In the genomic region with DNA sequence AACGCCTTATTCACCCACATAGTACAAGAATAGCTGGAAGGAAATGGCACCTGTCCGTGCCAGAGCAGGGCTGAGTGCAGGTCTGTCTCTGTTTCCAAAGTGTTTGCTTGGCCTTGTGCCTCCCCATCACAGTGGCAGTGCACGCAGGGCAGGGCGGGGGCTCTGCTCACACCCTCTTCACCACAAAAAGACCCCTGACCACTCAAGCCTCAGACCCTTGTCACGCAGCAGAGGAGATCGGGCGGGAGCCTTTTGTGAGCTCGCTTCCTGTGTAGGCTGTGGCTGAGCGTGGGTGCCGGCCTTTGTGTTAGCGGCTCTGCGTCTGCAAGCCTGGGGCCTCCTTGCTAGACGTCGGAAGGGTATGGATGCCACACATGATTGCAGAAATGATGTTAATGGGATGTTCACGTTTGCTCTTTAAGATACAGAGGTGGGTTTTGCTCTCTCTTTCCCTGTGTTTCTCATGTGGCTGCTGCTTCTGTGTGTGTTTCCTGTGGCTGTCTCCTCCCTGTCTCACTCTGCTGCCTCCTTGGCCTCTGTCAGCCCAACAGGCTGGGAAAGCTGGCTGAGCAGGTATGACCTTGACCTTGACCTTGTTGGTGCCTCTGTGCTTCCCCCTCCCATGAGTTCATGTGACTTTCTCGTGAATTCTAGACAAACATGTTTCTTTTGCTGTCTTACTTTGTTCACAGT, we compare ENCODE assay signal across 9 cellular contexts. TPM values are rescaled to one million over a fixed set of nuclear protein-coding genes. Genes with fewer than 3 reads are reported as not detected.
DNase-seq lines count a peak whose midpoint lies in the region; ATAC-seq lines count a peak whose summit lies in the region.
"Had no signal": no experiment of that assay in that cellular context is flagged by ENCODE, and none has a peak within 500 bp of the region (broad histone marks: within the 10 kb centered on the region; RNA-seq: fewer than 3 reads in every experiment).

No MANE protein-coding gene starts in this region.

- peak; percentile 67 for DNase-seq in activated T-cell treated with anti-CD3 and anti-CD28 coated beads, Interleukin-2, amount 50 U/mL, for 1 hour
- DNase-seq in left lobe of liver (ENCODE audit: low spot score) (peak; percentile 38), MV-4-11 (lab: John Stamatoyannopoulos, UW) (no peak), NCI-H2171 treated with DMSO at 0.1 percent for 48 hours (lab: John Stamatoyannopoulos, UW) (no peak), DMS153 treated with DMSO at 0.1 percent for 48 hours (lab: John Stamatoyannopoulos, UW; ENCODE audit: unreplicated experiment) (no peak)
- peak; percentile 41 for DNase-seq in stimulated activated CD8-positive, alpha-beta memory T cell treated with anti-CD3 and anti-CD28 coated beads, Interleukin-7, amount 100 ng/mL, for 24 hours (ENCODE audit: low read depth)

- peak; percentile 55 for ATAC-seq in HG02870 (IDR thresholded peaks at IDR 0.05; ENCODE audit: unreplicated experiment)
- ATAC-seq in left lobe of liver = no peak
- no peak for ATAC-seq in GM21367 (IDR thresholded peaks at IDR 0.05; ENCODE audit: unreplicated experiment)

RNA-seq across cellular contexts. Expression of gene S100B, which starts 45.4 kb away (rescaled TPM):
- not detected for total RNA-seq in left lobe of liver
- total RNA-seq: SJSA1 had no signal

Comparison
In these comparisons a context has a peak if more than half of its experiments do, and no peak if none do; other contexts are left out.
1. DNase-seq: peak in activated T-cell treated with anti-CD3 and anti-CD28 coated beads, Interleukin-2, amount 50 U/mL, for 1 hour (single experiment), left lobe of liver (single experiment) and stimulated activated CD8-positive, alpha-beta memory T cell treated with anti-CD3 and anti-CD28 coated beads, Interleukin-7, amount 100 ng/mL, for 24 hours (single experiment); none in MV-4-11 (single experiment), NCI-H2171 treated with DMSO at 0.1 percent for 48 hours (single experiment) and DMS153 treated with DMSO at 0.1 percent for 48 hours (single experiment).